8 cellular contexts compared by ENCODE assay signal in the genomic region with DNA sequence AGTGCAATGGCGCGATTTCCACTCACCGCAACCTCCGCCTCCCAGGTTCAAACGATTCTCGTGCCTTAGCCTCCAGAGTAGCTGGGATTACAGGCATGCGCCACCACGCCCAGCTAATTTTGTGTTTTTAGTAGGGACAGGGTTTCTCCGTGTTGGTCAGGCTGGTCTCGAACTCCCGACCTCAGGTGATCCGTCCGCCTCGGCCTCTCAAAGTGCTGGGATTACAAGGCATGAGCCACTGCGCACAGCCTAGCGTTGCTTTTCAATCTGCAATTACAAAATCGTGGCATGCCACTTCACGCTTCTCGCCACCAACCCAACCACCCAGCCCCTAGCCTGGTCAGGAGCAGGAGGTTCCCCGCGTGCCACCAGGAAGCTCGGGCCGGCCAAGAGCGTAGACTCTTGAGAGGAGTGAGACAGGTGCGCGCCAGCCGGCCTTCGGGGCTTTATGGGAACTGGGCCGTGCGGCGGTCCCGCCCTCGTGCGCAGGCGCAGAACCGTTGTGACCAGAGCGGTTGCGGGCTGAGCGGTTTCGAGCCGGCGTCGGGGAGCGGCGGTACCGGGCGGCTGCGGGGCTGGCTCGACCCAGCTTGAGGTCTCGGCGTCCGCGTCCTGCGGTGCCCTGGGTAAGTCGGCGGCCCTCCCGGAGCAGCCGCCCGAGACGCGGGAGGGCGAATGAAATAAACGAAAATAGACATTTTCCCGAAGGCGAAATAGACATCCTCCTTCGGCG. TPM values are rescaled to one million over a fixed set of nuclear protein-coding genes. Genes with fewer than 3 reads are reported as not detected.
DNase-seq lines count a peak whose midpoint lies in the region; ATAC-seq and TF ChIP-seq lines count a peak whose summit lies in the region.

Gene ASRGL1 (plus strand): TSS at position 500 of the 733 bp plus-strand sequence. CDS start 530 bp downstream, outside the sequence.

- no peak within 1 kb of the TSS; the same call in 1 of the 2 replicates for H3K27ac ChIP-seq in HUES6 (ENCODE audit: low read depth, low read length)
- H3K27ac ChIP-seq in PC-9 = no peak within 1 kb of the TSS
- H3K27ac ChIP-seq in fibroblast of lung (ENCODE audit: insufficient read depth, low read length) = no peak within 1 kb of the TSS

- H3K27me3 ChIP-seq in HUES6 (ENCODE audit: control insufficient read depth, insufficient read depth, low read length) (peaks cover 10% of the 10 kb centered on the region), PC-9 (ENCODE audit: insufficient read depth, low read depth) (peaks cover 64% of the 10 kb centered on the region), fibroblast of lung (ENCODE audit: control insufficient read depth, insufficient read depth, low read length) (peaks cover 6% of the 10 kb centered on the region)

- H3K79me2 ChIP-seq in PC-9 (ENCODE audit: low read depth) = no peaks in the 10 kb centered on the region
- no peaks in the 10 kb centered on the region for H3K79me2 ChIP-seq in fibroblast of lung (ENCODE audit: control insufficient read depth, insufficient read depth, low read length)

- H3K9ac ChIP-seq in HUES6 (ENCODE audit: low read length) (peak within 1 kb of the TSS; percentile 76), fibroblast of lung (ENCODE audit: insufficient read depth, low read length) (peak within 1 kb of the TSS; percentile 16)

- H4K20me1 ChIP-seq in PC-9 (ENCODE audit: insufficient read depth) (no peaks in the 10 kb centered on the region), fibroblast of lung (ENCODE audit: control insufficient read depth, extremely low read depth, insufficient read depth, low read length) (no peaks in the 10 kb centered on the region)

- peak; percentile 91 for ATAC-seq in naive B cell (ENCODE audit: low read depth in 2 of 2)
- ATAC-seq in GM18511 (IDR thresholded peaks at IDR 0.05; ENCODE audit: unreplicated experiment) = no peak

- no peaks in the 10 kb centered on the region for H3F3A ChIP-seq in PC-9 (ENCODE audit: insufficient read depth, low read depth)

- no peaks in the 10 kb centered on the region for H3K9me3 Mint-ChIP-seq in activated T-helper 1 cell treated with anti-CD3 and anti-CD28 coated beads, Interleukin-12 subunit alpha, Interleukin-12 subunit beta, Interleukin-2, Interleukin-4 antibody, amounts not matched to agents 30 ng/mL and 10 ng/mL and 1 ng/mL, durations not matched to agents 14 hours and 24 hours and 36 hours
- H3K9me3 Mint-ChIP-seq in naive B cell = no peaks in the 10 kb centered on the region

- TF ChIP-seq CTCF in GM10248 (IDR thresholded peaks at IDR 0.05; ENCODE audit: control extremely low read depth, extremely low read depth, low read depth, missing control alignments) = no peak
- no peak for TF ChIP-seq CTCF in PC-9 (conservative IDR thresholded peaks at IDR 0.05)
- no peak for TF ChIP-seq CTCF in fibroblast of lung (conservative IDR thresholded peaks at IDR 0.05 in 1 of 2, IDR thresholded peaks at IDR 0.05 in 1 of 2; ENCODE audit: low read depth in 1 of 2, low read length in 2 of 2)

- CTCF ChIA-PET in GM10248 (lab: Yijun Ruan, JAX) = interaction anchor here (1.1 to 1.2 kb wide), 2 partner anchors 14 to 30 kb away, joined by 3 read pairs; no protein-coding TSS in a partner anchor
- CTCF ChIA-PET in PC-9 (lab: Charles Lee) = interaction anchor here (0.7 kb wide), 2 partner anchors 439 to 493 kb away, joined by 3 read pairs; no protein-coding TSS in a partner anchor

- peaks cover 2% of the 10 kb centered on the region for H3K36me3 Mint-ChIP-seq in activated T-helper 1 cell treated with anti-CD3 and anti-CD28 coated beads, Interleukin-12 subunit alpha, Interleukin-12 subunit beta, Interleukin-2, Interleukin-4 antibody, amounts not matched to agents 30 ng/mL and 10 ng/mL and 1 ng/mL, durations not matched to agents 14 hours and 24 hours and 36 hours (ENCODE audit: low read depth)
- no peaks in the 10 kb centered on the region for H3K36me3 Mint-ChIP-seq in naive B cell

- no peaks in the 10 kb centered on the region for H3K9me2 ChIP-seq in PC-9 (ENCODE audit: insufficient read depth)

- H3K27me3 Mint-ChIP-seq in activated T-helper 1 cell treated with anti-CD3 and anti-CD28 coated beads, Interleukin-12 subunit alpha, Interleukin-12 subunit beta, Interleukin-2, Interleukin-4 antibody, amounts not matched to agents 30 ng/mL and 10 ng/mL and 1 ng/mL, durations not matched to agents 14 hours and 24 hours and 36 hours (ENCODE audit: insufficient read depth) = peaks cover 32% of the 10 kb centered on the region
- peaks cover 25 to 48% (median 46%) of the 10 kb centered on the region in 3 donors for H3K27me3 Mint-ChIP-seq in naive B cell

- no peaks in the 10 kb centered on the region; the same call in 1 of the 2 replicates for H3K36me3 ChIP-seq in HUES6 (ENCODE audit: control insufficient read depth, insufficient read depth, low read length)
- no peaks in the 10 kb centered on the region for H3K36me3 ChIP-seq in PC-9 (ENCODE audit: low read depth)
- no peaks in the 10 kb centered on the region for H3K36me3 ChIP-seq in fibroblast of lung (ENCODE audit: control insufficient read depth, insufficient read depth, low read length)

- intact Hi-C loops in PC-9 (cut with micrococcal nuclease; ENCODE audit: unreplicated experiment) = no loop called here
- intact Hi-C loops in activated T-helper 1 cell treated with anti-CD3 and anti-CD28 coated beads, Interleukin-12 subunit alpha, Interleukin-12 subunit beta, Interleukin-2, Interleukin-4 antibody, amounts not matched to agents 30 ng/mL and 10 ng/mL and 1 ng/mL, durations not matched to agents 14 hours and 24 hours and 36 hours (cut with micrococcal nuclease) = loop anchor here (1.0 kb wide), 1 partner anchor 26 kb away; no protein-coding TSS in a partner anchor

- H3K9me3 ChIP-seq in HUES6 (ENCODE audit: control insufficient read depth, insufficient read depth, low read depth, low read length) (no peaks in the 10 kb centered on the region), PC-9 (ENCODE audit: insufficient read depth, low read depth) (no peaks in the 10 kb centered on the region), fibroblast of lung (ENCODE audit: control insufficient read depth, insufficient read depth, low read depth, low read length) (no peaks in the 10 kb centered on the region)

- H2AFZ ChIP-seq in PC-9 (peak within 1 kb of the TSS; percentile 79), fibroblast of lung (ENCODE audit: low read length) (peak within 1 kb of the TSS; percentile 68)

- H3K4me2 ChIP-seq in PC-9 = peak within 1 kb of the TSS; percentile 84
- H3K4me2 ChIP-seq in fibroblast of lung (ENCODE audit: extremely low read depth, insufficient read depth, low read length) = peak within 1 kb of the TSS; percentile 77

- peak; percentile 83 for DNase-seq in GM10248 (ENCODE audit: extremely low spot score)
- peak; percentile 56 to 82 for DNase-seq in PC-9
- DNase-seq in activated T-helper 1 cell treated with anti-CD3 and anti-CD28 coated beads, Interleukin-12 subunit alpha, Interleukin-12 subunit beta, Interleukin-2, Interleukin-4 antibody, amounts not matched to agents 30 ng/mL and 10 ng/mL and 1 ng/mL, durations not matched to agents 14 hours and 24 hours and 36 hours (ENCODE audit: low spot score) = peak; percentile 76
- DNase-seq in fibroblast of lung (ENCODE audit: low read depth in 2 of 2) = peak; percentile 41 to 45
- peak; percentile 80 for DNase-seq in naive B cell
- DNase-seq in stimulated activated CD8-positive, alpha-beta memory T cell treated with anti-CD3 and anti-CD28 coated beads, Interleukin-7, amount 100 ng/mL, for 48 hours (ENCODE audit: extremely low read depth in 1 of 2, low read depth in 1 of 2) = peak; percentile 49 to 59

- POLR2A ChIA-PET in GM10248 (lab: Yijun Ruan, JAX) = no interaction called here
- POLR2A ChIA-PET in PC-9 (lab: Charles Lee; ENCODE audit: unreplicated experiment) = no interaction called here

- BruUV-seq in PC-9 (replicated peaks; lab: Mats Ljungman, UMichigan) = no TSS peak

- peaks cover 13% of the 10 kb centered on the region for H3K4me1 Mint-ChIP-seq in activated T-helper 1 cell treated with anti-CD3 and anti-CD28 coated beads, Interleukin-12 subunit alpha, Interleukin-12 subunit beta, Interleukin-2, Interleukin-4 antibody, amounts not matched to agents 30 ng/mL and 10 ng/mL and 1 ng/mL, durations not matched to agents 14 hours and 24 hours and 36 hours (ENCODE audit: low read depth)
- peaks cover 13 to 29% (median 25%) of the 10 kb centered on the region in 3 donors for H3K4me1 Mint-ChIP-seq in naive B cell

- H3K4me3 Mint-ChIP-seq in activated T-helper 1 cell treated with anti-CD3 and anti-CD28 coated beads, Interleukin-12 subunit alpha, Interleukin-12 subunit beta, Interleukin-2, Interleukin-4 antibody, amounts not matched to agents 30 ng/mL and 10 ng/mL and 1 ng/mL, durations not matched to agents 14 hours and 24 hours and 36 hours = peak within 1 kb of the TSS; percentile 85
- H3K4me3 Mint-ChIP-seq in naive B cell = peak within 1 kb of the TSS; percentile 84 to 94 (median 92)

- H3K4me3 ChIP-seq in HUES6 (ENCODE audit: low read depth, low read length) = peak within 1 kb of the TSS; percentile 79
- H3K4me3 ChIP-seq in PC-9 = peak within 1 kb of the TSS; percentile 60
- peak within 1 kb of the TSS; percentile 47 to 65 (median 60) for H3K4me3 ChIP-seq in fibroblast of lung (replicated peaks in 1 of 4; ENCODE audit: control extremely low read depth in 1 of 4, insufficient read depth in 1 of 4, low read depth in 3 of 4, low read length in 4 of 4)

- peaks cover 19% of the 10 kb centered on the region for H3K4me1 ChIP-seq in HUES6 (ENCODE audit: control insufficient read depth, insufficient read depth, low read length)
- no peaks in the 10 kb centered on the region for H3K4me1 ChIP-seq in PC-9 (replicated peaks; ENCODE audit: insufficient read depth)
- peaks cover 2% of the 10 kb centered on the region for H3K4me1 ChIP-seq in fibroblast of lung (ENCODE audit: control insufficient read depth, extremely low read depth, insufficient read depth, low read length)

- H3K27ac Mint-ChIP-seq in activated T-helper 1 cell treated with anti-CD3 and anti-CD28 coated beads, Interleukin-12 subunit alpha, Interleukin-12 subunit beta, Interleukin-2, Interleukin-4 antibody, amounts not matched to agents 30 ng/mL and 10 ng/mL and 1 ng/mL, durations not matched to agents 14 hours and 24 hours and 36 hours = peak within 1 kb of the TSS; percentile 59
- H3K27ac Mint-ChIP-seq in naive B cell = peak within 1 kb of the TSS; percentile 17 to 91 (median 64)

RNA-seq across cellular contexts. Expression of gene ASRGL1, which starts in this region (rescaled TPM):
- total RNA-seq in PC-9 (2021) (6.2 and 8.4 TPM in 2 replicates), fibroblast of lung (under 0.01 TPM in 1 of 2 replicates, not detected in the other)
- total RNA-seq in activated T-helper 1 cell treated with anti-CD3 and anti-CD28 coated beads, Interleukin-12 subunit alpha, Interleukin-12 subunit beta, Interleukin-2, Interleukin-4 antibody, amounts not matched to agents 30 ng/mL and 10 ng/mL and 1 ng/mL, durations not matched to agents 14 hours and 24 hours and 36 hours = 4.8 and 5.7 TPM in 2 replicates
- polyA plus RNA-seq in fibroblast of lung (0.22 and 1.1 TPM in 2 replicates), naive B cell (ENCODE audit: low read depth in 6 of 6) (1 to 10 TPM in 4 of 6 donors, under 1 TPM in 1, not detected in 1; 0.57 to 3.1 (median 1.2) TPM)
- polyA plus RNA-seq in fibroblast of lung (2012) = 0.45 and 0.71 TPM in 2 replicates
- not detected in 2 replicates for polyA minus RNA-seq in fibroblast of lung (ENCODE audit: low replicate concordance)
